ENCODE assay signal across 19 cellular contexts in the genomic region with DNA sequence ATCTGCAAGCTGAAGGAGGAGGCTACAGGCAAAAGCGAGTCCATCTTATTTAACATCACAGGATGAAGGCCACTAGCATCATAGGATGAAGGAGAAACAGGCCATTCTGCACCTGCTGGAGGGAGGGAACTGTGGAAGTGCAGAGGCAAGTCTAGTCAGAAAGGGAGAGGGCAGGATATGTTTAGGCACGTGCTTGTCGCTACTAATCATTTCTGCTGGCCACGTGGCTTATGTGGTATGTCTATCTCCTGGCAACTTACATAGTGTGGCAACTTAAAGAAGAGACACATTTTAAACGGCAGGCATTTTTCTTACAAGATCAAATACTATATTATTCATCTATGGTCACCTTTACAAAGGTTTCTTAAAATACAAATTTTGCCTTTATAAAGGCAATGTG.
A peak's percentile ranks its signal among the peaks of the same experiment; 100 is the strongest.
DNase-seq lines count a peak whose midpoint lies in the region; ATAC-seq and TF ChIP-seq lines count a peak whose summit lies in the region.
"Had no signal": no experiment of that assay in that cellular context is flagged by ENCODE, and none has a peak within 500 bp of the region (broad histone marks: within the 10 kb centered on the region; RNA-seq: fewer than 3 reads in every experiment).

No MANE protein-coding gene starts in this region.

- POLR2A ChIA-PET in naive thymus-derived CD4-positive, alpha-beta T cell (lab: Charles Lee) = no interaction called here

- H3K36me3 Mint-ChIP-seq in activated T-helper 17 cell treated with anti-CD3 and anti-CD28 coated beads, Interleukin-2, amount 50 U/mL, for 72 hours (ENCODE audit: low read depth) = no peaks in the 10 kb centered on the region
- H3K36me3 Mint-ChIP-seq in naive thymus-derived CD4-positive, alpha-beta T cell = peaks cover 0 to 9% (median 0%) of the 10 kb centered on the region in 5 donors
- no peaks in the 10 kb centered on the region for H3K36me3 Mint-ChIP-seq in stimulated activated memory B cell treated with anti-CD40 and anti-IgM and Interleukin-4, amounts not matched to agents 10 μg/mL and 1 μg/mL and 100 μg/mL, for 72 hours
- H3K36me3 Mint-ChIP-seq: activated naive CD4-positive, alpha-beta T cell treated with anti-CD3 and anti-CD28 coated beads, Interleukin-2, amount 50 U/mL, for 72 hours had no signal

- no peak for TF ChIP-seq CTCF in left ventricle myocardium inferior (IDR thresholded peaks at IDR 0.05; ENCODE audit: borderline replicate concordance)

- peak; percentile 59 for ATAC-seq in activated T-helper 17 cell treated with anti-CD3 and anti-CD28 coated beads, Interleukin-2, amount 50 U/mL, for 72 hours (replicated peaks)
- ATAC-seq in naive thymus-derived CD4-positive, alpha-beta T cell = peak; percentile 36
- no peak for ATAC-seq in stimulated activated memory B cell treated with anti-CD40 and anti-IgM and Interleukin-4, amounts not matched to agents 10 μg/mL and 1 μg/mL and 100 μg/mL, for 72 hours
- ATAC-seq: HepG2, left lung had no signal

- no peaks in the 10 kb centered on the region for H3K9me3 Mint-ChIP-seq in activated T-helper 17 cell treated with anti-CD3 and anti-CD28 coated beads, Interleukin-2, amount 50 U/mL, for 72 hours
- H3K9me3 Mint-ChIP-seq in naive thymus-derived CD4-positive, alpha-beta T cell = no peaks in the 10 kb centered on the region
- H3K9me3 Mint-ChIP-seq in stimulated activated memory B cell treated with anti-CD40 and anti-IgM and Interleukin-4, amounts not matched to agents 10 μg/mL and 1 μg/mL and 100 μg/mL, for 72 hours = no peaks in the 10 kb centered on the region
- H3K9me3 Mint-ChIP-seq: activated naive CD4-positive, alpha-beta T cell treated with anti-CD3 and anti-CD28 coated beads, Interleukin-2, amount 50 U/mL, for 72 hours had no signal

- peak overlapping the region; percentile 31 for H3K27ac Mint-ChIP-seq in activated T-helper 17 cell treated with anti-CD3 and anti-CD28 coated beads, Interleukin-2, amount 50 U/mL, for 72 hours
- peak overlapping the region in 2 of 9 donors; percentile 15 to 18 for H3K27ac Mint-ChIP-seq in naive thymus-derived CD4-positive, alpha-beta T cell
- H3K27ac Mint-ChIP-seq in stimulated activated memory B cell treated with anti-CD40 and anti-IgM and Interleukin-4, amounts not matched to agents 10 μg/mL and 1 μg/mL and 100 μg/mL, for 72 hours = no peak overlapping the region

- H3K36me3 ChIP-seq in naive thymus-derived CD4-positive, alpha-beta T cell (ENCODE audit: control insufficient read depth in 2 of 3, insufficient read depth in 3 of 3, low read length in 3 of 3) = no peaks in the 10 kb centered on the region
- H3K36me3 ChIP-seq in left ventricle myocardium inferior = no peaks in the 10 kb centered on the region
- H3K36me3 ChIP-seq: left lung had no signal

- H3K9me3 ChIP-seq in naive thymus-derived CD4-positive, alpha-beta T cell (ENCODE audit: control insufficient read depth in 2 of 3, low read length in 3 of 3) = no peaks in the 10 kb centered on the region
- no peaks in the 10 kb centered on the region for H3K9me3 ChIP-seq in left ventricle myocardium inferior (replicated peaks)
- H3K9me3 ChIP-seq: left lung had no signal

- in situ Hi-C loops in KBM-7 (cut with MboI; ENCODE audit: low pct_unique_long_range_greater_than_20kb, low sequenced_read_pairs) = no loop called here

- H3K4me3 Mint-ChIP-seq in activated T-helper 17 cell treated with anti-CD3 and anti-CD28 coated beads, Interleukin-2, amount 50 U/mL, for 72 hours = no peak overlapping the region
- H3K4me3 Mint-ChIP-seq in naive thymus-derived CD4-positive, alpha-beta T cell = peak overlapping the region in 2 of 10 donors; percentile 4 to 55
- H3K4me3 Mint-ChIP-seq in stimulated activated memory B cell treated with anti-CD40 and anti-IgM and Interleukin-4, amounts not matched to agents 10 μg/mL and 1 μg/mL and 100 μg/mL, for 72 hours = no peak overlapping the region

- no peak overlapping the region for H3K27ac ChIP-seq in naive thymus-derived CD4-positive, alpha-beta T cell (ENCODE audit: low read depth, low read length)
- H3K27ac ChIP-seq in left ventricle myocardium inferior (replicated peaks) = no peak overlapping the region

- H3K4me3 ChIP-seq in naive thymus-derived CD4-positive, alpha-beta T cell (ENCODE audit: low read length) = no peak overlapping the region
- no peak overlapping the region for H3K4me3 ChIP-seq in left ventricle myocardium inferior
- H3K4me3 ChIP-seq: left lung had no signal

- CTCF ChIA-PET in naive thymus-derived CD4-positive, alpha-beta T cell (lab: Charles Lee) = no interaction called here

- H3K27me3 Mint-ChIP-seq in activated T-helper 17 cell treated with anti-CD3 and anti-CD28 coated beads, Interleukin-2, amount 50 U/mL, for 72 hours = no peaks in the 10 kb centered on the region
- no peaks in the 10 kb centered on the region for H3K27me3 Mint-ChIP-seq in naive thymus-derived CD4-positive, alpha-beta T cell
- peaks cover 48% of the 10 kb centered on the region for H3K27me3 Mint-ChIP-seq in stimulated activated memory B cell treated with anti-CD40 and anti-IgM and Interleukin-4, amounts not matched to agents 10 μg/mL and 1 μg/mL and 100 μg/mL, for 72 hours
- H3K27me3 Mint-ChIP-seq: CD4-positive, CD25-positive, alpha-beta regulatory T cell had no signal

- no peaks in the 10 kb centered on the region for H3K27me3 ChIP-seq in naive thymus-derived CD4-positive, alpha-beta T cell (ENCODE audit: control insufficient read depth in 2 of 2, insufficient read depth in 2 of 2, low read length in 2 of 2)
- no peaks in the 10 kb centered on the region for H3K27me3 ChIP-seq in left ventricle myocardium inferior (ENCODE audit: low read depth)
- H3K27me3 ChIP-seq: left lung had no signal

- H3K4me1 Mint-ChIP-seq in activated T-helper 17 cell treated with anti-CD3 and anti-CD28 coated beads, Interleukin-2, amount 50 U/mL, for 72 hours = peaks cover 30% of the 10 kb centered on the region
- peaks cover 41 to 89% (median 73%) of the 10 kb centered on the region in 7 donors for H3K4me1 Mint-ChIP-seq in naive thymus-derived CD4-positive, alpha-beta T cell
- H3K4me1 Mint-ChIP-seq in stimulated activated memory B cell treated with anti-CD40 and anti-IgM and Interleukin-4, amounts not matched to agents 10 μg/mL and 1 μg/mL and 100 μg/mL, for 72 hours = no peaks in the 10 kb centered on the region

- intact Hi-C loops in naive thymus-derived CD4-positive, alpha-beta T cell (cut with micrococcal nuclease) = no loop called here
- intact Hi-C loops in left ventricle myocardium inferior (cut with micrococcal nuclease) = no loop called here

- H3K4me1 ChIP-seq in naive thymus-derived CD4-positive, alpha-beta T cell (ENCODE audit: control insufficient read depth in 2 of 2, insufficient read depth in 2 of 2, low read length in 2 of 2) = peaks cover 0 to 11% of the 10 kb centered on the region in 2 donors
- peaks cover 73% of the 10 kb centered on the region for H3K4me1 ChIP-seq in left ventricle myocardium inferior

- DNase-seq in NCI-H2171 treated with DMSO at 0.1 percent for 48 hours (lab: John Stamatoyannopoulos, UW) = peak; percentile 24
- no peak for DNase-seq in NCI-H2171 (lab: John Stamatoyannopoulos, UW)
- DNase-seq in KBM-7 = peak; percentile 49
- no peak for DNase-seq in naive thymus-derived CD4-positive, alpha-beta T cell
- DNase-seq in foreskin melanocyte = no peak
- DNase-seq in left ventricle myocardium inferior = no peak
- DNase-seq: activated CD4-positive, alpha-beta T cell treated with anti-CD3 and anti-CD28 coated beads for 1 hour; CD4-positive, CD25-positive, alpha-beta regulatory T cell; effector CD4-positive, alpha-beta T cell; left lung; NCI-H1436; NCI-H345; posterior cingulate gyrus; SIG-M5; stimulated activated CD4-positive, alpha-beta T cell treated with anti-CD3 and anti-CD28 coated beads, Interleukin-4, amount 100 ng/mL, for 4 hours had no signal

Comparison
In these comparisons a context has a peak if more than half of its experiments do, and no peak if none do; other contexts are left out.
1. DNase-seq: peak in NCI-H2171 treated with DMSO at 0.1 percent for 48 hours (single experiment) and KBM-7 (single experiment); none in NCI-H2171 (single experiment), naive thymus-derived CD4-positive, alpha-beta T cell (0 of 9), foreskin melanocyte (single experiment) and left ventricle myocardium inferior (single experiment).